10 cellular contexts compared by ENCODE assay signal in genomic region chr17:4533522-4534502, GRCh38. TPM values are rescaled to one million over a fixed set of nuclear protein-coding genes. Genes with fewer than 3 reads are reported as not detected.
DNase-seq lines count a peak whose midpoint lies in the region; ATAC-seq and TF ChIP-seq lines count a peak whose summit lies in the region.
"Had no signal": no experiment of that assay in that cellular context is flagged by ENCODE, and none has a peak within 500 bp of the region (broad histone marks: within the 10 kb centered on the region; RNA-seq: fewer than 3 reads in every experiment).

No MANE protein-coding gene starts in this region.

- no peak overlapping the region for H2AFZ ChIP-seq in mesenchymal stem cell (ENCODE audit: low read depth, low read length)

- peaks cover 0 to 15% of the 10 kb centered on the region in 2 experiments for H3K27me3 ChIP-seq in mesenchymal stem cell (ENCODE audit: control insufficient read depth in 1 of 2, insufficient read depth in 1 of 2, low read length in 2 of 2)
- H3K27me3 ChIP-seq in uterus, result no peaks in the 10 kb centered on the region

- ATAC-seq in activated T-helper 17 cell treated with anti-CD3 and anti-CD28 coated beads, Interleukin-2, amount 50 U/mL, for 72 hours (replicated peaks), result no peak
- ATAC-seq in natural killer cell treated with Interleukin-12 subunit alpha and Interleukin-12 subunit beta and Interleukin-15 and Interleukin-18, amount 100 ng/mL, for 72 hours, result no peak
- ATAC-seq in GM21717 (IDR thresholded peaks at IDR 0.05; ENCODE audit: unreplicated experiment), result no peak

- 81% methylated on average over 23 of the region's 23 CpGs for WGBS in mesenchymal stem cell

- H4K8ac ChIP-seq in mesenchymal stem cell (ENCODE audit: low read length), result no peak overlapping the region

- no peak overlapping the region for H3K9ac ChIP-seq in mesenchymal stem cell (ENCODE audit: low read length)

- H3K4me1 ChIP-seq in mesenchymal stem cell (ENCODE audit: control insufficient read depth, insufficient read depth, low read depth, low read length) (peaks cover 20% of the 10 kb centered on the region), uterus (peaks cover 0 to 13% of the 10 kb centered on the region in 2 donors)

- H3K23ac ChIP-seq in mesenchymal stem cell (ENCODE audit: low read length in 2 of 2), result no peak overlapping the region

- peaks cover 5% of the 10 kb centered on the region for H3K27me3 Mint-ChIP-seq in activated T-helper 17 cell treated with anti-CD3 and anti-CD28 coated beads, Interleukin-2, amount 50 U/mL, for 72 hours
- peaks cover 4 to 8% of the 10 kb centered on the region in 2 donors for H3K27me3 Mint-ChIP-seq in natural killer cell treated with Interleukin-12 subunit alpha and Interleukin-12 subunit beta and Interleukin-15 and Interleukin-18, amount 100 ng/mL, for 72 hours

- peak; percentile 41 for DNase-seq in stimulated activated CD4-positive, alpha-beta T cell treated with anti-CD3 and anti-CD28 coated beads, Interleukin-15, amount 100 ng/mL, for 24 hours
- DNase-seq in stimulated activated CD4-positive, alpha-beta T cell treated with anti-CD3 and anti-CD28 coated beads, Interleukin-4, amount 100 ng/mL, for 4 hours, result no peak
- DNase-seq in amygdala (lab: John Stamatoyannopoulos, UW) (peak in 55 of 56 donors; percentile 54 to 98 (median 88)), mesenchymal stem cell (no peak), uterus (no peak)
- DNase-seq in natural killer cell treated with Interleukin-12 subunit alpha and Interleukin-12 subunit beta and Interleukin-15 and Interleukin-18, amount 100 ng/mL, for 72 hours (ENCODE audit: low spot score), result no peak
- DNase-seq: activated CD8-positive, alpha-beta memory T cell treated with anti-CD3 and anti-CD28 coated beads for 24 hours; natural killer cell had no signal

- no peaks in the 10 kb centered on the region for H3K4me1 Mint-ChIP-seq in activated T-helper 17 cell treated with anti-CD3 and anti-CD28 coated beads, Interleukin-2, amount 50 U/mL, for 72 hours
- H3K4me1 Mint-ChIP-seq in natural killer cell treated with Interleukin-12 subunit alpha and Interleukin-12 subunit beta and Interleukin-15 and Interleukin-18, amount 100 ng/mL, for 72 hours (ENCODE audit: low read depth in 2 of 2), result peaks cover 0 to 7% of the 10 kb centered on the region in 2 donors

- no peak overlapping the region for H3K4ac ChIP-seq in mesenchymal stem cell (ENCODE audit: low read depth in 1 of 2, low read length in 2 of 2)

- no peak overlapping the region for H3K27ac Mint-ChIP-seq in activated T-helper 17 cell treated with anti-CD3 and anti-CD28 coated beads, Interleukin-2, amount 50 U/mL, for 72 hours
- no peak overlapping the region for H3K27ac Mint-ChIP-seq in natural killer cell treated with Interleukin-12 subunit alpha and Interleukin-12 subunit beta and Interleukin-15 and Interleukin-18, amount 100 ng/mL, for 72 hours

- no peak overlapping the region for H3K4me3 Mint-ChIP-seq in activated T-helper 17 cell treated with anti-CD3 and anti-CD28 coated beads, Interleukin-2, amount 50 U/mL, for 72 hours
- H3K4me3 Mint-ChIP-seq in natural killer cell treated with Interleukin-12 subunit alpha and Interleukin-12 subunit beta and Interleukin-15 and Interleukin-18, amount 100 ng/mL, for 72 hours, result no peak overlapping the region
- H3K4me3 Mint-ChIP-seq: natural killer cell had no signal

- no peak overlapping the region for H3K4me2 ChIP-seq in mesenchymal stem cell (ENCODE audit: low read length, poor library complexity, severe bottlenecking)

- no peak overlapping the region for H3K4me3 ChIP-seq in mesenchymal stem cell (ENCODE audit: insufficient read depth in 1 of 2, low read depth in 1 of 2, low read length in 2 of 2)
- H3K4me3 ChIP-seq in uterus, result no peak overlapping the region

- no peaks in the 10 kb centered on the region for H3K36me3 Mint-ChIP-seq in activated T-helper 17 cell treated with anti-CD3 and anti-CD28 coated beads, Interleukin-2, amount 50 U/mL, for 72 hours (ENCODE audit: low read depth)
- no peaks in the 10 kb centered on the region for H3K36me3 Mint-ChIP-seq in natural killer cell treated with Interleukin-12 subunit alpha and Interleukin-12 subunit beta and Interleukin-15 and Interleukin-18, amount 100 ng/mL, for 72 hours
- H3K36me3 Mint-ChIP-seq: natural killer cell had no signal

- TF ChIP-seq POLR2A in uterus (IDR thresholded peaks at IDR 0.05), result no peak

- H2BK5ac ChIP-seq in mesenchymal stem cell (ENCODE audit: low read depth, low read length, poor library complexity, severe bottlenecking), result no peak overlapping the region

- peaks cover 2 to 57% of the 10 kb centered on the region in 2 experiments for H3K36me3 ChIP-seq in mesenchymal stem cell (ENCODE audit: control insufficient read depth in 1 of 2, insufficient read depth in 2 of 2, low read depth in 1 of 2, low read length in 2 of 2)
- H3K36me3 ChIP-seq in uterus, result no peaks in the 10 kb centered on the region

- H3K27ac ChIP-seq in mesenchymal stem cell (ENCODE audit: low read length, poor library complexity, severe bottlenecking) (no peak overlapping the region), uterus (peak overlapping the region; percentile 15 to 17)

- no peak overlapping the region for H2BK12ac ChIP-seq in mesenchymal stem cell (ENCODE audit: low read length in 2 of 2)

- intact Hi-C loops in uterus (cut with DNase I; ENCODE audit: low total_unique reads), result no loop called here

- H3K14ac ChIP-seq in mesenchymal stem cell (ENCODE audit: low read length in 2 of 2), result peak overlapping the region in 1 of 2 experiments; percentile 26

- H3K18ac ChIP-seq in mesenchymal stem cell (ENCODE audit: low read depth in 1 of 2, low read length in 2 of 2), result no peak overlapping the region

- no peaks in the 10 kb centered on the region for H3K9me3 ChIP-seq in mesenchymal stem cell (ENCODE audit: control insufficient read depth, low read length)
- no peaks in the 10 kb centered on the region for H3K9me3 ChIP-seq in uterus

- no peak overlapping the region for H2BK15ac ChIP-seq in mesenchymal stem cell (ENCODE audit: low read depth, poor library complexity, severe bottlenecking)

- H2BK120ac ChIP-seq in mesenchymal stem cell (ENCODE audit: low read depth, low read length), result no peak overlapping the region

- H2AK5ac ChIP-seq in mesenchymal stem cell (ENCODE audit: low read length, severe bottlenecking), result no peak overlapping the region

- peak overlapping the region; percentile 29 for H4K91ac ChIP-seq in mesenchymal stem cell (ENCODE audit: low read length)

- H3K79me1 ChIP-seq in mesenchymal stem cell (replicated peaks; ENCODE audit: low read length, poor library complexity, severe bottlenecking), result no peaks in the 10 kb centered on the region

- no peaks in the 10 kb centered on the region for H3K9me3 Mint-ChIP-seq in activated T-helper 17 cell treated with anti-CD3 and anti-CD28 coated beads, Interleukin-2, amount 50 U/mL, for 72 hours
- H3K9me3 Mint-ChIP-seq in natural killer cell treated with Interleukin-12 subunit alpha and Interleukin-12 subunit beta and Interleukin-15 and Interleukin-18, amount 100 ng/mL, for 72 hours, result no peaks in the 10 kb centered on the region
- H3K9me3 Mint-ChIP-seq: natural killer cell had no signal

- TF ChIP-seq CTCF in uterus (IDR thresholded peaks at IDR 0.05), result no peak

RNA-seq across cellular contexts. Expression of gene MYBBP1A, which starts 21.4 kb away (rescaled TPM):
- polyA plus RNA-seq in mesenchymal stem cell (2013, experiment 1 of 2), result 20.8 TPM
- 19.7 TPM for polyA plus RNA-seq in mesenchymal stem cell (2013, experiment 2 of 2)
- total RNA-seq in uterus, result 10 to 100 TPM; 10.9 to 64.7 (median 25.2) TPM
- total RNA-seq in activated T-helper 17 cell treated with anti-CD3 and anti-CD28 coated beads, Interleukin-2, amount 50 U/mL, for 72 hours, result 10 to 100 TPM; 47.5 to 95.4 TPM
- total RNA-seq in natural killer cell treated with Interleukin-12 subunit alpha and Interleukin-12 subunit beta and Interleukin-15 and Interleukin-18, amount 100 ng/mL, for 72 hours, result 100 to 1,000 TPM in 1 of 2 donors, 10 to 100 TPM in 1; 92.3 to 246 TPM

RNA-seq across cellular contexts. Expression of gene GGT6, which starts 26.6 kb away (rescaled TPM):
- not detected for polyA plus RNA-seq in mesenchymal stem cell (2013, experiment 1 of 2)
- polyA plus RNA-seq in mesenchymal stem cell (2013, experiment 2 of 2), result not detected
- 1 to 10 TPM in 1 of 4 donors, under 1 TPM in 2, not detected in 1; 0.21 to 4.4 (median 0.29) TPM for total RNA-seq in uterus
- not detected for total RNA-seq in activated T-helper 17 cell treated with anti-CD3 and anti-CD28 coated beads, Interleukin-2, amount 50 U/mL, for 72 hours
- not detected for total RNA-seq in natural killer cell treated with Interleukin-12 subunit alpha and Interleukin-12 subunit beta and Interleukin-15 and Interleukin-18, amount 100 ng/mL, for 72 hours
- total RNA-seq: natural killer cell had no signal

RNA-seq across cellular contexts. Expression of gene SPNS2, which starts 35.1 kb away (rescaled TPM):
- polyA plus RNA-seq in mesenchymal stem cell (2013, experiment 1 of 2), result 0.01 TPM
- not detected for polyA plus RNA-seq in mesenchymal stem cell (2013, experiment 2 of 2)
- total RNA-seq in uterus, result 10 to 100 TPM in 2 of 4 donors, 1 to 10 TPM in 2; 3.8 to 40.5 (median 13.6) TPM
- under 1 TPM in 1 of 2 donors, not detected in 1; 0.45 TPM for total RNA-seq in activated T-helper 17 cell treated with anti-CD3 and anti-CD28 coated beads, Interleukin-2, amount 50 U/mL, for 72 hours
- not detected for total RNA-seq in natural killer cell treated with Interleukin-12 subunit alpha and Interleukin-12 subunit beta and Interleukin-15 and Interleukin-18, amount 100 ng/mL, for 72 hours

RNA-seq across cellular contexts. Expression of gene SMTNL2, which starts 50.5 kb away (rescaled TPM):
- polyA plus RNA-seq in mesenchymal stem cell (2013, experiment 1 of 2), result 0.12 TPM
- polyA plus RNA-seq in mesenchymal stem cell (2013, experiment 2 of 2), result 0.18 TPM
- 10 to 100 TPM in 1 of 4 donors, 1 to 10 TPM in 2, not detected in 1; 5.7 to 12.0 (median 6.8) TPM for total RNA-seq in uterus
- total RNA-seq in activated T-helper 17 cell treated with anti-CD3 and anti-CD28 coated beads, Interleukin-2, amount 50 U/mL, for 72 hours, result not detected
- total RNA-seq in natural killer cell treated with Interleukin-12 subunit alpha and Interleukin-12 subunit beta and Interleukin-15 and Interleukin-18, amount 100 ng/mL, for 72 hours, result not detected
- total RNA-seq: natural killer cell had no signal

Comparison
In these comparisons a context has a peak if more than half of its experiments do, and no peak if none do; other contexts are left out.
1. DNase-seq: peak in stimulated activated CD4-positive, alpha-beta T cell treated with anti-CD3 and anti-CD28 coated beads, Interleukin-15, amount 100 ng/mL, for 24 hours (single experiment) and amygdala (55 of 56); none in stimulated activated CD4-positive, alpha-beta T cell treated with anti-CD3 and anti-CD28 coated beads, Interleukin-4, amount 100 ng/mL, for 4 hours (0 of 2), mesenchymal stem cell (single experiment), uterus (0 of 2) and natural killer cell treated with Interleukin-12 subunit alpha and Interleukin-12 subunit beta and Interleukin-15 and Interleukin-18, amount 100 ng/mL, for 72 hours (single experiment).